8 cellular contexts compared by ENCODE assay signal in the genomic region with DNA sequence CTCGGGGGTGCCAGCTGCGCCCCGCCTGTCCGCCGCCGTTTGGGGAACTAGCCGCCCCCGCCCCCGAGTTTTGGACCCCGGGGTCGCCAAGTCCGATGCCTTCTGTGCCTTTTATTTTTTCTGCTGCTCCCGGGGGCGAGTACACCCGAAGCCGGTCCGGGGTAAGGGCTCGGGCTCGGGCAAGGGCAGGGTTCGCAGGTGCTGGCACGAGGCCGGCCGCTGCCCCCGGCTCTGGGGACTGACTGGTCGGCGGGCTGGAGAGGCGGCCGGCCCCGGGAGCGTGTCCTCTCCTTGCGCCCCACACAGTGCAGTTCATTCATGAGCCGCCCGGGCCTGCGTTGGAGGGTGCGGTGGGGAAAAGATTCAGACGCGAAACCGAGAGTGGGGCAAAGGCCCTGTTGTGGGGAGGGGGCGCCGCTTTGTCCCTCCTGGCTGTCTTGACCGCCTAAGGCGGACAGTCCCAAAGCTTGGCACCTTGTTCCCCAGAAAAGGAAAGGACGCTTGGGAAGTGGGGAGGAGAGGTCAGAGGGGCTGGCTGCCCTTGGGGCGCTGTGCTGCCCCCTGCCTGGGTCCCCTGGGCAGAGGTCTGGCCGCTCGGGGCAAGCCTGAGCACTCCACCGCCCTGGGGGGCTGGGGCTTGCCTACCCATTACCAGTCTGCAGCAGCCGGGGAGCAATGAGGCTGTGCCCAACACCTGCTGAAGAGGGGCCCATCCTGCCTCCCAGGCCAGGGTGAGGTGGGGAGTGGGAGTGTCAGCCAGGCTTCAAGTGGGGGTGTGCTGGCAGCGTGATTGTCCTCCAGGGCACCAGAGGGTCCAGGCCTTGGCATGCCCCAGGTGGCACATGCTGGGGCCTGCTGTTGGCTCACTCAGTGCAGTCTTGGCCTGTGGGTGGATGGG. TPM values are rescaled to one million over a fixed set of nuclear protein-coding genes. Genes with fewer than 3 reads are reported as not detected.
DNase-seq lines count a peak whose midpoint lies in the region; ATAC-seq and TF ChIP-seq lines count a peak whose summit lies in the region.

No MANE protein-coding gene starts in this region.

- peak overlapping the region; percentile 83 for H3K4me3 Mint-ChIP-seq in WTC11
- H3K4me3 Mint-ChIP-seq in naive B cell, result peak overlapping the region; percentile 70 to 99 (median 86)

- H3K27ac Mint-ChIP-seq in WTC11, result no peak overlapping the region
- H3K27ac Mint-ChIP-seq in naive B cell, result peak overlapping the region in 5 of 6 donors; percentile 38 to 97 (median 72)

- TF ChIP-seq EP300 in esophagus muscularis mucosa (IDR thresholded peaks at IDR 0.05), result no peak

- no peaks in the 10 kb centered on the region for H3K9me3 Mint-ChIP-seq in WTC11
- no peaks in the 10 kb centered on the region for H3K9me3 Mint-ChIP-seq in naive B cell

- peak overlapping the region; percentile 93 to 96 (median 94) for H3K27ac ChIP-seq in esophagus muscularis mucosa (replicated peaks in 1 of 4)
- H3K27ac ChIP-seq in uterus, result peak overlapping the region; percentile 79 to 94

- DNase-seq in NCI-H1092 treated with DMSO at 0.1 percent for 48 hours (lab: John Stamatoyannopoulos, UW) (peak; percentile 47), NCI-H1092 (lab: John Stamatoyannopoulos, UW) (no peak), WTC11 (ENCODE audit: low spot score) (peak; percentile 57), esophagus muscularis mucosa (ENCODE audit: extremely low spot score) (no peak), naive B cell (peak; percentile 27), uterus (peak; percentile 34 to 47)

- POLR2A ChIA-PET in WTC11 (lab: Charles Lee), result interaction anchor here (1.0 kb wide), 1 partner anchor 118 kb away, joined by 3 read pairs; a partner anchor contains a TSS

- no peak for TF ChIP-seq CTCF in WTC11 (IDR thresholded peaks at IDR 0.05)
- peak in 1 of 3 experiments; percentile 42 for TF ChIP-seq CTCF in esophagus muscularis mucosa (IDR thresholded peaks at IDR 0.05)
- TF ChIP-seq CTCF in uterus (IDR thresholded peaks at IDR 0.05), result peak in 2 of 4 experiments; percentile 8 to 14

- no peaks in the 10 kb centered on the region; the same call in 1 of the 2 replicates for H3K27me3 Mint-ChIP-seq in WTC11 (ENCODE audit: low read depth)
- H3K27me3 Mint-ChIP-seq in naive B cell, result no peaks in the 10 kb centered on the region

- H3K4me1 Mint-ChIP-seq in WTC11 (peaks cover 61% of the 10 kb centered on the region), naive B cell (peaks cover 32 to 52% (median 42%) of the 10 kb centered on the region in 3 donors)

- CTCF ChIA-PET in WTC11 (lab: Charles Lee), result interaction anchor here (0.6 to 1.6 kb wide), 8 partner anchors 10 to 184 kb away, joined by 3 to 5 read pairs (median 4); no protein-coding TSS in a partner anchor

- H3K9me3 ChIP-seq in esophagus muscularis mucosa, result no peaks in the 10 kb centered on the region
- no peaks in the 10 kb centered on the region for H3K9me3 ChIP-seq in uterus

- peak overlapping the region; percentile 89 to 99 (median 93) for H3K4me3 ChIP-seq in esophagus muscularis mucosa
- H3K4me3 ChIP-seq in uterus, result peak overlapping the region; percentile 83 to 88

- H3K36me3 Mint-ChIP-seq in WTC11, result peaks cover 2% of the 10 kb centered on the region
- no peaks in the 10 kb centered on the region for H3K36me3 Mint-ChIP-seq in naive B cell

- WGBS in esophagus muscularis mucosa, result 12% methylated on average over 17 of the region's 49 CpGs

- no peak for TF ChIP-seq POLR2A in esophagus muscularis mucosa (IDR thresholded peaks at IDR 0.05; ENCODE audit: low read depth)
- no peak for TF ChIP-seq POLR2A in uterus (IDR thresholded peaks at IDR 0.05)

- no peaks in the 10 kb centered on the region for H3K36me3 ChIP-seq in esophagus muscularis mucosa
- no peaks in the 10 kb centered on the region for H3K36me3 ChIP-seq in uterus

- H3K4me1 ChIP-seq in esophagus muscularis mucosa (peaks cover 27 to 59% (median 53%) of the 10 kb centered on the region in 4 donors), uterus (peaks cover 0 to 10% of the 10 kb centered on the region in 2 donors)

- ATAC-seq in HG03354 (IDR thresholded peaks at IDR 0.05; ENCODE audit: poor library complexity, severe bottlenecking, unreplicated experiment) (peak; percentile 35), WTC11 (peak; percentile 37), naive B cell (ENCODE audit: low read depth in 2 of 2) (peak in 1 of 2 donors; percentile 12), HG02852 (IDR thresholded peaks at IDR 0.05; ENCODE audit: unreplicated experiment) (no peak)

- intact Hi-C loops in esophagus muscularis mucosa (cut with DNase I) (no loop called here), uterus (cut with DNase I; ENCODE audit: low total_unique reads) (no loop called here)

- H3K27me3 ChIP-seq in esophagus muscularis mucosa (no peaks in the 10 kb centered on the region), uterus (no peaks in the 10 kb centered on the region)

TF ChIP-seq in WTC11, 78 proteins besides CTCF, POLR2A, EP300 and RAD21:
- TF ChIP-seq, protein P1, sequence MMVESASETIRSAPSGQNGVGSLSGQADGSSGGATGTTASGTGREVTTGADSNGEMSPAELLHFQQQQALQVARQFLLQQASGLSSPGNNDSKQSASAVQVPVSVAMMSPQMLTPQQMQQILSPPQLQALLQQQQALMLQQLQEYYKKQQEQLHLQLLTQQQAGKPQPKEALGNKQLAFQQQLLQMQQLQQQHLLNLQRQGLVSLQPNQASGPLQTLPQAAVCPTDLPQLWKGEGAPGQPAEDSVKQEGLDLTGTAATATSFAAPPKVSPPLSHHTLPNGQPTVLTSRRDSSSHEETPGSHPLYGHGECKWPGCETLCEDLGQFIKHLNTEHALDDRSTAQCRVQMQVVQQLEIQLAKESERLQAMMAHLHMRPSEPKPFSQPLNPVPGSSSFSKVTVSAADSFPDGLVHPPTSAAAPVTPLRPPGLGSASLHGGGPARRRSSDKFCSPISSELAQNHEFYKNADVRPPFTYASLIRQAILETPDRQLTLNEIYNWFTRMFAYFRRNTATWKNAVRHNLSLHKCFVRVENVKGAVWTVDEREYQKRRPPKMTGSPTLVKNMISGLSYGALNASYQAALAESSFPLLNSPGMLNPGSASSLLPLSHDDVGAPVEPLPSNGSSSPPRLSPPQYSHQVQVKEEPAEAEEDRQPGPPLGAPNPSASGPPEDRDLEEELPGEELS (CRISPR knock-in tag; IDR thresholded peaks at IDR 0.05), result peak; percentile 9; the same call in 1 of the 2 replicates
- TF ChIP-seq NFATC4 (CRISPR knock-in tag; IDR thresholded peaks at IDR 0.05) (no peak), KAT7 (CRISPR knock-in tag; IDR thresholded peaks at IDR 0.05; ENCODE audit: borderline replicate concordance) (0 out of 2 replicates have a peak, but pooled peaks have one; percentile 49), TEAD1 (CRISPR knock-in tag; IDR thresholded peaks at IDR 0.05) (peak; percentile 15; the same call in 1 of the 2 replicates), ZNF423 (CRISPR knock-in tag; IDR thresholded peaks at IDR 0.05) (peak; percentile 67)
- TF ChIP-seq, protein P2, sequence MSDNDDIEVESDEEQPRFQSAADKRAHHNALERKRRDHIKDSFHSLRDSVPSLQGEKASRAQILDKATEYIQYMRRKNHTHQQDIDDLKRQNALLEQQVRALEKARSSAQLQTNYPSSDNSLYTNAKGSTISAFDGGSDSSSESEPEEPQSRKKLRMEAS (CRISPR knock-in tag; IDR thresholded peaks at IDR 0.05), result peak; percentile 45; the same call in 1 of the 2 replicates
- TF ChIP-seq, protein P3, sequence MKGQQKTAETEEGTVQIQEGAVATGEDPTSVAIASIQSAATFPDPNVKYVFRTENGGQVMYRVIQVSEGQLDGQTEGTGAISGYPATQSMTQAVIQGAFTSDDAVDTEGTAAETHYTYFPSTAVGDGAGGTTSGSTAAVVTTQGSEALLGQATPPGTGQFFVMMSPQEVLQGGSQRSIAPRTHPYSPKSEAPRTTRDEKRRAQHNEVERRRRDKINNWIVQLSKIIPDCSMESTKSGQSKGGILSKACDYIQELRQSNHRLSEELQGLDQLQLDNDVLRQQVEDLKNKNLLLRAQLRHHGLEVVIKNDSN (CRISPR knock-in tag; IDR thresholded peaks at IDR 0.05), result 0 out of 2 replicates have a peak, but pooled peaks have one; percentile 29
- TF ChIP-seq, protein P4, sequence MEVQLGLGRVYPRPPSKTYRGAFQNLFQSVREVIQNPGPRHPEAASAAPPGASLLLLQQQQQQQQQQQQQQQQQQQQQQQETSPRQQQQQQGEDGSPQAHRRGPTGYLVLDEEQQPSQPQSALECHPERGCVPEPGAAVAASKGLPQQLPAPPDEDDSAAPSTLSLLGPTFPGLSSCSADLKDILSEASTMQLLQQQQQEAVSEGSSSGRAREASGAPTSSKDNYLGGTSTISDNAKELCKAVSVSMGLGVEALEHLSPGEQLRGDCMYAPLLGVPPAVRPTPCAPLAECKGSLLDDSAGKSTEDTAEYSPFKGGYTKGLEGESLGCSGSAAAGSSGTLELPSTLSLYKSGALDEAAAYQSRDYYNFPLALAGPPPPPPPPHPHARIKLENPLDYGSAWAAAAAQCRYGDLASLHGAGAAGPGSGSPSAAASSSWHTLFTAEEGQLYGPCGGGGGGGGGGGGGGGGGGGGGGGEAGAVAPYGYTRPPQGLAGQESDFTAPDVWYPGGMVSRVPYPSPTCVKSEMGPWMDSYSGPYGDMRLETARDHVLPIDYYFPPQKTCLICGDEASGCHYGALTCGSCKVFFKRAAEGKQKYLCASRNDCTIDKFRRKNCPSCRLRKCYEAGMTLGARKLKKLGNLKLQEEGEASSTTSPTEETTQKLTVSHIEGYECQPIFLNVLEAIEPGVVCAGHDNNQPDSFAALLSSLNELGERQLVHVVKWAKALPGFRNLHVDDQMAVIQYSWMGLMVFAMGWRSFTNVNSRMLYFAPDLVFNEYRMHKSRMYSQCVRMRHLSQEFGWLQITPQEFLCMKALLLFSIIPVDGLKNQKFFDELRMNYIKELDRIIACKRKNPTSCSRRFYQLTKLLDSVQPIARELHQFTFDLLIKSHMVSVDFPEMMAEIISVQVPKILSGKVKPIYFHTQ (CRISPR knock-in tag; IDR thresholded peaks at IDR 0.05), result no peak

RNA-seq across cellular contexts. Expression of a gene that starts 0.9 kb away (rescaled TPM):
- total RNA-seq in WTC11 (2021) (72.8 to 75.2 TPM (median 74.0 TPM) in 3 replicates), esophagus muscularis mucosa (10 to 100 TPM; 18.2 to 31.1 (median 23.3) TPM), uterus (10 to 100 TPM in 2 of 4 donors, 1 to 10 TPM in 1, under 1 TPM in 1; 0.77 to 24.9 (median 15.4) TPM)
- polyA plus RNA-seq in naive B cell (ENCODE audit: low read depth in 6 of 6), result 1 to 10 TPM in 1 of 6 donors, under 1 TPM in 4, not detected in 1; 0.38 to 1.6 (median 0.50) TPM

RNA-seq across cellular contexts. Expression of a gene that starts 1.0 kb away (rescaled TPM):
- total RNA-seq in WTC11 (2021), result 70.0 to 74.2 TPM (median 74.2 TPM) in 3 replicates
- 10 to 100 TPM; 30.3 to 44.2 (median 41.1) TPM for total RNA-seq in esophagus muscularis mucosa
- polyA plus RNA-seq in naive B cell (ENCODE audit: low read depth in 6 of 6), result 10 to 100 TPM; 68.2 to 99.9 (median 85.0) TPM
- 10 to 100 TPM; 19.5 to 39.1 (median 33.6) TPM for total RNA-seq in uterus

RNA-seq across cellular contexts. Expression of a gene that starts 30.4 kb away (rescaled TPM):
- total RNA-seq in WTC11 (2021) (2.3 to 3.3 TPM (median 3.2 TPM) in 3 replicates), esophagus muscularis mucosa (under 1 TPM in 3 of 4 donors, not detected in 1; 0.39 to 0.83 (median 0.50) TPM), uterus (1 to 10 TPM in 1 of 4 donors, not detected in 3; 1.5 TPM)
- polyA plus RNA-seq in naive B cell (ENCODE audit: low read depth in 6 of 6), result not detected

Comparison
In these comparisons a context has a peak if more than half of its experiments do, and no peak if none do; other contexts are left out.
1. DNase-seq: peak in NCI-H1092 treated with DMSO at 0.1 percent for 48 hours (single experiment), WTC11 (single experiment), naive B cell (single experiment) and uterus (2 of 2); none in NCI-H1092 (single experiment) and esophagus muscularis mucosa (single experiment).